ENCODE assay signal across 8 cellular contexts in genomic region chr5:142888469-142889085, GRCh38.
DNase-seq lines count a peak whose midpoint lies in the region; ATAC-seq, FAIRE-seq and TF ChIP-seq lines count a peak whose summit lies in the region.

No MANE protein-coding gene starts in this region.

- H3K36me3 ChIP-seq in GM12878 (ENCODE audit: control insufficient read depth in 2 of 2, insufficient read depth in 2 of 2, low read length in 1 of 2) (no peaks in the 10 kb centered on the region), testis (ENCODE audit: low read depth, missing control alignments) (no peaks in the 10 kb centered on the region)

- H3K9me3 ChIP-seq in GM12878 (replicated peaks; ENCODE audit: control insufficient read depth, insufficient read depth, low read length) (no peaks in the 10 kb centered on the region), testis (no peaks in the 10 kb centered on the region)

- no peak overlapping the region for H3K4me2 ChIP-seq in GM12878 (ENCODE audit: control insufficient read depth, insufficient read depth)

- TF ChIP-seq RAD21 in GM12878 (IDR thresholded peaks at IDR 0.05; ENCODE audit: insufficient read depth, low read depth, low read length) = peak; percentile 71

- WGBS in GM12878 (ENCODE audit: insufficient coverage, insufficient replicate concordance, low lambda C conversion rate, missing lambda C conversion rate) = 45% methylated on average over 9 of the region's 9 CpGs
- WGBS in testis, 2 donors = 51% methylated on average over 9 of the region's 9 CpGs

- POLR2A ChIA-PET in GM12878 (lab: Charles Lee) = interaction anchor here (0.5 kb wide), 1 partner anchor 199 kb away, joined by 3 read pairs; no protein-coding TSS in a partner anchor

- FAIRE-seq in GM12892 (lab: Jason Lieb, UNC) (peak; percentile 17), GM12878 (lab: Jason Lieb, UNC) (peak; percentile 82)

- no TSS peak for BruUV-seq in GM12878 (replicated peaks; lab: Mats Ljungman, UMichigan)

- H3K9ac ChIP-seq in GM12878 (ENCODE audit: control insufficient read depth, insufficient read depth, low read length) = no peak overlapping the region

- H3K4me3 ChIP-seq in GM12878 (no peak overlapping the region), testis (no peak overlapping the region)

- no peak overlapping the region for H2AFZ ChIP-seq in GM12878 (ENCODE audit: control insufficient read depth, low read depth, low read length)

- in situ Hi-C loops in GM12878 (cut with MboI) = loop anchor here (10.0 kb wide), 1 partner anchor 734 kb away; no protein-coding TSS in a partner anchor

- H3K4me1 ChIP-seq in GM12878 (ENCODE audit: control insufficient read depth, insufficient read depth, low read length) = no peaks in the 10 kb centered on the region
- no peaks in the 10 kb centered on the region for H3K4me1 ChIP-seq in testis

- TF ChIP-seq POLR2A in GM12892 (IDR thresholded peaks at IDR 0.05; ENCODE audit: low read depth, low read length) = no peak
- no peak for TF ChIP-seq POLR2A in GM12878 (IDR thresholded peaks at IDR 0.05; ENCODE audit: low read depth, low read length)
- TF ChIP-seq POLR2A in testis (IDR thresholded peaks at IDR 0.05) = no peak

- H3K79me2 ChIP-seq in GM12878 (ENCODE audit: control insufficient read depth, insufficient read depth, low read length) = no peaks in the 10 kb centered on the region

- no peak for TF ChIP-seq EP300 in GM12878 (IDR thresholded peaks at IDR 0.05; ENCODE audit: borderline replicate concordance in 1 of 2, control insufficient read depth in 1 of 2, low read depth in 2 of 2, low read length in 2 of 2)

- H3K27me3 ChIP-seq in GM12878 (replicated peaks in 1 of 2; ENCODE audit: control insufficient read depth in 2 of 2, insufficient read depth in 2 of 2, low read length in 1 of 2) (no peaks in the 10 kb centered on the region), testis (no peaks in the 10 kb centered on the region)

- H4K20me1 ChIP-seq in GM12878 (ENCODE audit: control insufficient read depth, insufficient read depth) = no peaks in the 10 kb centered on the region

- peak; percentile 59 for TF ChIP-seq CTCF in AG09319 (IDR thresholded peaks at IDR 0.05; ENCODE audit: low read depth, low read length)
- peak; percentile 60 to 69 (median 69) for TF ChIP-seq CTCF in GM12878 (IDR thresholded peaks at IDR 0.05 in 2 of 3, conservative IDR thresholded peaks at IDR 0.05 in 1 of 3; ENCODE audit: control insufficient read depth in 2 of 3, extremely low read depth in 1 of 3, insufficient read depth in 1 of 3, low read depth in 3 of 3, low read length in 3 of 3)
- peak; percentile 73 to 80 (median 79) for TF ChIP-seq CTCF in testis (IDR thresholded peaks at IDR 0.05)

- CTCF ChIA-PET in GM12878 (lab: Yijun Ruan, JAX) = interaction anchor here (0.6 to 4.4 kb wide), 68 partner anchors 9 to 1499 kb away, joined by 3 to 80 read pairs (median 3); partner anchors contain the start of gene ARHGAP26

- H3K27ac ChIP-seq in GM12878 (ENCODE audit: control insufficient read depth, insufficient read depth) (no peak overlapping the region), testis (no peak overlapping the region)

- SMC1A ChIA-PET in GM12878 (lab: Charles Lee; ENCODE audit: uncharacterized antibody, unreplicated experiment) = interaction anchor here (0.6 to 2.2 kb wide), 23 partner anchors 9 to 1302 kb away, joined by 3 to 12 read pairs (median 4); no protein-coding TSS in a partner anchor

- ATAC-seq in GM12878 (peak; percentile 70), GM21381 (IDR thresholded peaks at IDR 0.05; ENCODE audit: unreplicated experiment) (no peak)

- intact Hi-C loops in GM12878 (cut with micrococcal nuclease; ENCODE audit: unreplicated experiment) (loop anchor here (1.0 to 5.0 kb wide), 3 partner anchors 175 to 276 kb away; no protein-coding TSS in a partner anchor), testis (cut with DNase I; ENCODE audit: low total_unique reads) (no loop called here)

- DNase-seq in AG09319 (ENCODE audit: extremely low read depth, low read depth) (no peak), GM12892 (ENCODE audit: insufficient read length) (no peak), NCI-H2196 (lab: John Stamatoyannopoulos, UW; ENCODE audit: unreplicated experiment) (peak; percentile 38), GM12878 (ENCODE audit: low read depth, low spot score) (no peak), iPS-NIHi7 (ENCODE audit: extremely low spot score) (peak; percentile 69), testis (no peak)
- no peak for DNase-seq in effector CD8-positive, alpha-beta T cell (lab: John Stamatoyannopoulos, UW)

- RAD21 ChIA-PET in GM12878 (lab: Charles Lee; ENCODE audit: unreplicated experiment) = interaction anchor here (0.6 to 2.1 kb wide), 21 partner anchors 9 to 1296 kb away, joined by 3 to 24 read pairs (median 3); no protein-coding TSS in a partner anchor

TF ChIP-seq in GM12878, 131 proteins besides CTCF, POLR2A, EP300 and RAD21:
- TF ChIP-seq NFYA (IDR thresholded peaks at IDR 0.05; ENCODE audit: borderline replicate concordance, low read depth, low read length) (no peak), SMC3 (IDR thresholded peaks at IDR 0.05; ENCODE audit: borderline replicate concordance, low read length) (peak; percentile 69), CBX3 (IDR thresholded peaks at IDR 0.05; ENCODE audit: borderline replicate concordance, low read depth) (no peak)
- TF ChIP-seq, protein P1, sequence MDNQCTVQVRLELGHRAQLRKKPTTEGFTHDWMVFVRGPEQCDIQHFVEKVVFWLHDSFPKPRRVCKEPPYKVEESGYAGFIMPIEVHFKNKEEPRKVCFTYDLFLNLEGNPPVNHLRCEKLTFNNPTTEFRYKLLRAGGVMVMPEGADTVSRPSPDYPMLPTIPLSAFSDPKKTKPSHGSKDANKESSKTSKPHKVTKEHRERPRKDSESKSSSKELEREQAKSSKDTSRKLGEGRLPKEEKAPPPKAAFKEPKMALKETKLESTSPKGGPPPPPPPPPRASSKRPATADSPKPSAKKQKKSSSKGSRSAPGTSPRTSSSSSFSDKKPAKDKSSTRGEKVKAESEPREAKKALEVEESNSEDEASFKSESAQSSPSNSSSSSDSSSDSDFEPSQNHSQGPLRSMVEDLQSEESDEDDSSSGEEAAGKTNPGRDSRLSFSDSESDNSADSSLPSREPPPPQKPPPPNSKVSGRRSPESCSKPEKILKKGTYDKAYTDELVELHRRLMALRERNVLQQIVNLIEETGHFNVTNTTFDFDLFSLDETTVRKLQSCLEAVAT (IDR thresholded peaks at IDR 0.05) = no peak

Comparison
In these comparisons a context has a peak if more than half of its experiments do, and no peak if none do; other contexts are left out.
1. DNase-seq: peak in NCI-H2196 (single experiment) and iPS-NIHi7 (single experiment); none in AG09319 (single experiment), GM12892 (single experiment), GM12878 (single experiment), testis (single experiment) and effector CD8-positive, alpha-beta T cell (single experiment).
2. Peak in every context shown above with its lines, with median percentiles within 50 percentile points of each other: CTCF ChIP-seq.